Comparison of ENCODE assay signal across 14 cellular contexts in the genomic region with DNA sequence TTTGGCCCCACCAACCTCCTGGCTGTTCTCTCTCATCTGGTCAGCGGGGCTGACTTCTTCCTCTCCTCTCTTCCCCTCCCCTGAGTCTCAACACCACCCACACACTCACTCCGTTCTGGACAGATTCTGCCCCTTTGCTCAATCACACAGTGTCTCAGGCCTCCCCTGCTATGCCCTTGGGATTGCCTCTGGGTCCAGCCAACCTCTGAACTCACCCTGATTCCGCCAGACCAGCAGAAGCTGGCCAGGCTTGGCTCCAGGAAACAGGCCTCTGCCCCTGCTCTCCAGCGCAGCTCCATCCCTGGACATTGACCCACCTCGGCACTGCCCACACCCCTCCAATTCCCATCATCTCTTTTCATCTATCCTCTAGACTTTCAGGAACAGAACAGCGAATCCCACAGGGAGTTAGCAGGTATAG. TPM values are rescaled to one million over a fixed set of nuclear protein-coding genes. Genes with fewer than 3 reads are reported as not detected.
DNase-seq lines count a peak whose midpoint lies in the region; ATAC-seq and TF ChIP-seq lines count a peak whose summit lies in the region.
"Had no signal": no experiment of that assay in that cellular context is flagged by ENCODE, and none has a peak within 500 bp of the region (broad histone marks: within the 10 kb centered on the region; RNA-seq: fewer than 3 reads in every experiment).

No MANE protein-coding gene starts in this region.

- no peak overlapping the region for H3K9ac ChIP-seq in endodermal cell (ENCODE audit: extremely low read depth, low read length, poor library complexity, severe bottlenecking)
- peak overlapping the region in 1 of 2 donors; percentile 31 for H3K9ac ChIP-seq in liver (ENCODE audit: low read depth in 1 of 2, low read length in 2 of 2)
- no peak overlapping the region for H3K9ac ChIP-seq in smooth muscle cell (ENCODE audit: low read depth)

- POLR2A ChIA-PET in Caco-2 (lab: Charles Lee) = no interaction called here

- H3K27ac ChIP-seq in endodermal cell (ENCODE audit: low read depth, low read length) (peak overlapping the region; percentile 10), liver (ENCODE audit: low read depth in 1 of 2, low read length in 2 of 2) (peak overlapping the region; percentile 66 to 75), smooth muscle cell (ENCODE audit: low read depth) (peak overlapping the region; percentile 10)

- H3K9me3 Mint-ChIP-seq in Caco-2 (ENCODE audit: unreplicated experiment) (no peaks in the 10 kb centered on the region), endodermal cell (no peaks in the 10 kb centered on the region)

- WGBS in endodermal cell (ENCODE audit: insufficient coverage in 1 of 2, insufficient read length in 1 of 2), 2 experiments = 80 to 87% methylated on average over 4 to 6 of the region's 6 CpGs
- WGBS in liver = 39% methylated on average over 6 of the region's 6 CpGs
- WGBS in smooth muscle cell (ENCODE audit: low lambda C conversion rate) = 68% methylated on average over 6 of the region's 6 CpGs

- H3K4me1 ChIP-seq in Caco-2 (no peaks in the 10 kb centered on the region), endodermal cell (ENCODE audit: control insufficient read depth, insufficient read depth, low read length) (no peaks in the 10 kb centered on the region), liver (ENCODE audit: control insufficient read depth in 4 of 4, insufficient read depth in 4 of 4, low read length in 3 of 4) (peaks cover 0 to 18% (median 16%) of the 10 kb centered on the region in 4 donors), smooth muscle cell (ENCODE audit: low read depth) (peaks cover 9% of the 10 kb centered on the region)

- H3K4me3 ChIP-seq in Caco-2 (ENCODE audit: low read depth, low read length) = no peak overlapping the region
- no peak overlapping the region for H3K4me3 ChIP-seq in endodermal cell (ENCODE audit: low read length)
- H3K4me3 ChIP-seq in liver (ENCODE audit: low read depth in 1 of 3, low read length in 3 of 3) = no peak overlapping the region
- H3K4me3 ChIP-seq in smooth muscle cell = no peak overlapping the region
- H3K4me3 ChIP-seq: mucosa of descending colon had no signal

- H3K27ac Mint-ChIP-seq in Caco-2 (ENCODE audit: unreplicated experiment) (peak overlapping the region; percentile 7), endodermal cell (peak overlapping the region; percentile 11)

- H3K27me3 ChIP-seq in Caco-2 (replicated peaks; ENCODE audit: control insufficient read depth, insufficient read depth, low read length) (no peaks in the 10 kb centered on the region), endodermal cell (ENCODE audit: control insufficient read depth, insufficient read depth, low read length, poor library complexity, severe bottlenecking) (no peaks in the 10 kb centered on the region), liver (ENCODE audit: control insufficient read depth in 4 of 4, insufficient read depth in 4 of 4, low read length in 3 of 4) (no peaks in the 10 kb centered on the region), smooth muscle cell (ENCODE audit: low read depth) (no peaks in the 10 kb centered on the region)

- CTCF ChIA-PET in Caco-2 (lab: Charles Lee) = interaction anchor here (1.0 kb wide), 1 partner anchor 25 kb away, joined by 5 read pairs; no protein-coding TSS in a partner anchor

- peaks cover 100% of the 10 kb centered on the region for H3K79me2 ChIP-seq in smooth muscle cell (ENCODE audit: low read depth)

- TF ChIP-seq RAD21 in liver (IDR thresholded peaks at IDR 0.05) = peak; percentile 67 to 75

- H3K36me3 ChIP-seq in Caco-2 (ENCODE audit: control insufficient read depth, insufficient read depth, low read length) (no peaks in the 10 kb centered on the region), endodermal cell (ENCODE audit: control insufficient read depth, insufficient read depth, low read length) (peaks cover 5% of the 10 kb centered on the region), liver (ENCODE audit: control insufficient read depth in 4 of 4, insufficient read depth in 3 of 4, low read depth in 1 of 4, low read length in 3 of 4) (no peaks in the 10 kb centered on the region), smooth muscle cell (ENCODE audit: low read depth) (no peaks in the 10 kb centered on the region)

- H3K36me3 Mint-ChIP-seq in Caco-2 (ENCODE audit: insufficient read depth, unreplicated experiment) (peaks cover 14% of the 10 kb centered on the region), endodermal cell (ENCODE audit: low read depth) (peaks cover 4% of the 10 kb centered on the region)

- H3F3A ChIP-seq in smooth muscle cell (ENCODE audit: low read depth) = peaks cover 14% of the 10 kb centered on the region

- H3K4me3 Mint-ChIP-seq in Caco-2 (ENCODE audit: unreplicated experiment) = no peak overlapping the region
- H3K4me3 Mint-ChIP-seq in endodermal cell = no peak overlapping the region

- no peak overlapping the region for H3K4me2 ChIP-seq in smooth muscle cell

- DNase-seq in Caco-2 (no peak), endodermal cell (no peak), smooth muscle cell (lab: John Stamatoyannopoulos, UW; ENCODE audit: unreplicated experiment) (no peak), UCSD-AML1 (lab: John Stamatoyannopoulos, UW; ENCODE audit: unreplicated experiment) (no peak), NOMO-1 treated with dmso at 0.1 percent for 144 hours (lab: John Stamatoyannopoulos, UW; ENCODE audit: unreplicated experiment) (no peak)
- DNase-seq: activated naive CD4-positive, alpha-beta T cell; Kasumi-1; mucosa of descending colon; NCI-H1694; T1000 had no signal

- intact Hi-C loops in Caco-2 (cut with micrococcal nuclease; ENCODE audit: unreplicated experiment) = no loop called here

- H2AFZ ChIP-seq in smooth muscle cell (ENCODE audit: low read depth) = no peak overlapping the region

- TF ChIP-seq CTCF in Caco-2 (IDR thresholded peaks at IDR 0.05; ENCODE audit: insufficient read depth in 1 of 2, low read depth in 1 of 2, low read length in 1 of 2, severe bottlenecking in 1 of 2, unreplicated experiment in 1 of 2) = no peak
- TF ChIP-seq CTCF in endodermal cell (conservative IDR thresholded peaks at IDR 0.05) = no peak
- TF ChIP-seq CTCF in liver (IDR thresholded peaks at IDR 0.05; ENCODE audit: low read depth, low read length, missing input control) = peak; percentile 18
- TF ChIP-seq CTCF in smooth muscle cell (IDR thresholded peaks at IDR 0.05; ENCODE audit: borderline replicate concordance, insufficient read depth, poor library complexity, severe bottlenecking) = no peak

- ATAC-seq in HG03108 (IDR thresholded peaks at IDR 0.05; ENCODE audit: unreplicated experiment) = no peak
- ATAC-seq in GM19463 (IDR thresholded peaks at IDR 0.05; ENCODE audit: unreplicated experiment) = no peak
- ATAC-seq: mucosa of descending colon had no signal

- H4K20me1 ChIP-seq in smooth muscle cell (ENCODE audit: low read depth) = peaks cover 100% of the 10 kb centered on the region

- no peaks in the 10 kb centered on the region for H3K27me3 Mint-ChIP-seq in Caco-2 (ENCODE audit: insufficient read depth, unreplicated experiment)
- no peaks in the 10 kb centered on the region for H3K27me3 Mint-ChIP-seq in endodermal cell (ENCODE audit: insufficient read depth)

- peaks cover 4% of the 10 kb centered on the region for H3K4me1 Mint-ChIP-seq in Caco-2 (ENCODE audit: low read depth, unreplicated experiment)
- peaks cover 3% of the 10 kb centered on the region for H3K4me1 Mint-ChIP-seq in endodermal cell

- BruUV-seq in Caco-2 (replicated peaks; lab: Mats Ljungman, UMichigan) = no TSS peak

- H3K9me3 ChIP-seq in Caco-2 = no peaks in the 10 kb centered on the region
- no peaks in the 10 kb centered on the region for H3K9me3 ChIP-seq in endodermal cell (ENCODE audit: control insufficient read depth, low read length)
- H3K9me3 ChIP-seq in liver (ENCODE audit: control insufficient read depth in 4 of 4, low read length in 3 of 4) = no peaks in the 10 kb centered on the region
- H3K9me3 ChIP-seq in smooth muscle cell (replicated peaks; ENCODE audit: low read depth) = no peaks in the 10 kb centered on the region
- H3K9me3 ChIP-seq: mucosa of descending colon had no signal

TF ChIP-seq in liver, 16 proteins besides CTCF, POLR2A, EP300 and RAD21 (continues in another document):
- TF ChIP-seq EGR1 (IDR thresholded peaks at IDR 0.05; ENCODE audit: low read depth in 2 of 2) = peak; percentile 59 to 81
- peak in 1 of 2 donors; percentile 53 for TF ChIP-seq GABPA (IDR thresholded peaks at IDR 0.05 in 1 of 2, conservative IDR thresholded peaks at IDR 0.05 in 1 of 2)
- no peak for TF ChIP-seq FOXA2 (IDR thresholded peaks at IDR 0.05)
- TF ChIP-seq NR2F2 (IDR thresholded peaks at IDR 0.05) = peak; percentile 78
- peak; percentile 83 to 89 for TF ChIP-seq RXRA (IDR thresholded peaks at IDR 0.05)
- no peak for TF ChIP-seq FOXA1 (IDR thresholded peaks at IDR 0.05)
- no peak for TF ChIP-seq TAF1 (conservative IDR thresholded peaks at IDR 0.05)
- TF ChIP-seq, protein P1, sequence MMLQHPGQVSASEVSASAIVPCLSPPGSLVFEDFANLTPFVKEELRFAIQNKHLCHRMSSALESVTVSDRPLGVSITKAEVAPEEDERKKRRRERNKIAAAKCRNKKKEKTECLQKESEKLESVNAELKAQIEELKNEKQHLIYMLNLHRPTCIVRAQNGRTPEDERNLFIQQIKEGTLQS (IDR thresholded peaks at IDR 0.05) = no peak
- TF ChIP-seq, protein P2, sequence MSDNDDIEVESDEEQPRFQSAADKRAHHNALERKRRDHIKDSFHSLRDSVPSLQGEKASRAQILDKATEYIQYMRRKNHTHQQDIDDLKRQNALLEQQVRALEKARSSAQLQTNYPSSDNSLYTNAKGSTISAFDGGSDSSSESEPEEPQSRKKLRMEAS (IDR thresholded peaks at IDR 0.05) = peak; percentile 79
- peak; percentile 63 for TF ChIP-seq YY1 (IDR thresholded peaks at IDR 0.05)
- peak; percentile 97 to 98 for TF ChIP-seq HNF4A (conservative IDR thresholded peaks at IDR 0.05)
- TF ChIP-seq JUND (IDR thresholded peaks at IDR 0.05) = peak in 1 of 2 donors; percentile 72
- TF ChIP-seq HNF4G (IDR thresholded peaks at IDR 0.05) = peak; percentile 82
- TF ChIP-seq SP1 (IDR thresholded peaks at IDR 0.05) = peak; percentile 81

RNA-seq across cellular contexts. Expression of a gene that starts 22.1 kb away (rescaled TPM):
- total RNA-seq in Caco-2 (2022) (17.0 and 17.3 TPM in 2 replicates), endodermal cell (10 to 100 TPM; 39.3 to 41.2 TPM), liver (1 to 10 TPM; 4.7 to 6.3 TPM), smooth muscle cell (8.4 and 12.2 TPM in 2 replicates)
- 52.1 TPM for polyA plus RNA-seq in endodermal cell (2013, experiment 1 of 2)
- polyA plus RNA-seq in endodermal cell (2013, experiment 2 of 2) = 50.1 TPM
- polyA plus RNA-seq in liver (1 to 10 TPM; 2.4 to 6.5 TPM), smooth muscle cell (12.2 and 15.6 TPM in 2 replicates)

RNA-seq across cellular contexts. Expression of a gene that starts 53.2 kb away (rescaled TPM):
- total RNA-seq in Caco-2 (2022) = not detected in 2 replicates
- total RNA-seq in endodermal cell = not detected
- 0.14 TPM for polyA plus RNA-seq in endodermal cell (2013, experiment 1 of 2)
- polyA plus RNA-seq in endodermal cell (2013, experiment 2 of 2) = not detected
- 10 to 100 TPM in 1 of 2 donors, 1 to 10 TPM in 1; 7.8 to 20.2 TPM for total RNA-seq in liver
- 1 to 10 TPM; 2.8 to 4.6 TPM for polyA plus RNA-seq in liver
- 1.3 TPM in 1 of 2 replicates, not detected in the other for total RNA-seq in smooth muscle cell
- polyA plus RNA-seq in smooth muscle cell = 0.10 and 0.65 TPM in 2 replicates
- total RNA-seq: epithelial cell of proximal tubule had no signal

Comparison
In these comparisons a context has a peak if more than half of its experiments do, and no peak if none do; other contexts are left out.
1. H3K27ac ChIP-seq: peak in every context shown above with its lines; median percentile 70 in liver; 10 in endodermal cell; 10 in smooth muscle cell.